ENCODE assay signal across 6 cellular contexts in the genomic region with DNA sequence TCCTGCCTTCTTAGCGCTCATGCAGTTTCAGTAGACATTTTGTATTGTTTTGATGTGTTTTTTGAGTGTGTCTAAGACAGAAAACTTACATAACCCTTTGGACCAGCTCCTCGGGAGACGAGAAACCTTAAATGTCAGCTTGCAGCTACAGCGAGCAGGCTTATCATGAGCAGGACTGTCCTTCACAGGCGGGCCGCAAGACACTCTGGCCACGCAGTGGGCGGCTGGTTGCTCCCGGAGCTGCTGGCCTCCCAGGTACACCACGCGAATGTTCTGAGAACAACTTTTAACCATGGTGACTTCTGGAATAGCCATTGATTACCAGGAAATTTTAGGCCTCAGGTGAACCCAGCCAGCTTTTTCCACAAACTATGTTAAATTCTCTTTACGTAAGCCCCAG.
"Had no signal": no experiment of that assay in that cellular context is flagged by ENCODE, and none has a peak within 500 bp of the region (broad histone marks: within the 10 kb centered on the region; RNA-seq: fewer than 3 reads in every experiment).

No MANE protein-coding gene starts in this region.

- H2AFZ ChIP-seq: GM23248 had no signal

- H3K27ac Mint-ChIP-seq: H9 had no signal

- H3K4me3 ChIP-seq: GM23248, K562 had no signal

- H3K4me3 Mint-ChIP-seq: H9 had no signal

- H3K9ac ChIP-seq: GM23248 had no signal

- H3K27ac ChIP-seq: GM23248 had no signal

- DNase-seq: GM23248, H9, HCEC 1CT, IMR-90, KG1 had no signal

- ATAC-seq: K562 had no signal

- H3K9me3 Mint-ChIP-seq: H9 had no signal
